ENCODE assay signal across 1 cellular context in the genomic region with DNA sequence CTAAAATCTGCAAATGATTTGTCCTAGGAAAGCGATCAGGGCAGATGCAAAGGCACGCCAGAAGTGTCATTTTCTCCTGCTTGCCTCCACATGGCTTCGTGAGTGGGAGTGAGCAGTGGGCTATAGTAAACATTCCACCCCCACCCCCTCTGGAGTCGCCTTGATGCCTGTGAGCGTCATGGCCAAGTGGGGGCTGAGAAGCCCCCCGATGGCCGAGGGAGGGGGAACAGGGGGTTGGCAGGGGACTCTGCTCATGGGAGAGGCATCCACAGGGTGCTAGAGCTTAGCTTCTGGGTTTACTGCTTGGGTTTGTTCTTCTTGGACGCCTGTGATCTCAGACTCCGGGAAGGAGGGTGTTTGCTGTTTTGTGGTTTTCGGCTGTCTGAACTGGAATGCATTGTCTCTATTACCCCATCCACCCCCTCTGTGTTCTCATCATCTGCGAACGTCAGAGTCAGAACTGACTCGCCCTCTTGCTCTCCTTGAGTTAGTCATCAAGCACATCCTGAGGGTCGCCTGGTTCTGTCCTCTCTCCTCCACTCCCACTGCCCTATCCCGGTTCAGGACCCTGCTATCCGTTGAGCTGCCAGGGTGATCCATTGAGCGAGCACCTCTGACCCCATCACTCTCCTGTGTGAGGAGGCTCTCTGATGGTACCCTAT.
A peak's percentile ranks its signal among the peaks of the same experiment; 100 is the strongest.
TF ChIP-seq lines count a peak whose summit lies in the region.

No MANE protein-coding gene starts in this region.

TF ChIP-seq in K562, 482 proteins besides CTCF, POLR2A, EP300 and RAD21 (continued from another document):
- TF ChIP-seq, protein P1, sequence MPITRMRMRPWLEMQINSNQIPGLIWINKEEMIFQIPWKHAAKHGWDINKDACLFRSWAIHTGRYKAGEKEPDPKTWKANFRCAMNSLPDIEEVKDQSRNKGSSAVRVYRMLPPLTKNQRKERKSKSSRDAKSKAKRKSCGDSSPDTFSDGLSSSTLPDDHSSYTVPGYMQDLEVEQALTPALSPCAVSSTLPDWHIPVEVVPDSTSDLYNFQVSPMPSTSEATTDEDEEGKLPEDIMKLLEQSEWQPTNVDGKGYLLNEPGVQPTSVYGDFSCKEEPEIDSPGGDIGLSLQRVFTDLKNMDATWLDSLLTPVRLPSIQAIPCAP (CRISPR knock-in tag; IDR thresholded peaks at IDR 0.05; ENCODE audit: borderline replicate concordance) = no peak
- peak; percentile 37; the same call in 1 of the 2 replicates for TF ChIP-seq SMARCA4 (IDR thresholded peaks at IDR 0.05)
TF ChIP-seq in K562: peak in this region for 23.
